ENCODE assay signal across 1 cellular context in genomic region chr7:31129067-31129466, GRCh38.
TF ChIP-seq lines count a peak whose summit lies in the region.

No MANE protein-coding gene starts in this region.

TF ChIP-seq in GM12878, 131 proteins besides CTCF, POLR2A, EP300 and RAD21:
- no peak for TF ChIP-seq ELK1 (IDR thresholded peaks at IDR 0.05; ENCODE audit: low read depth, low read length)
- no peak for TF ChIP-seq SIX5 (IDR thresholded peaks at IDR 0.05; ENCODE audit: low read depth, low read length, severe bottlenecking)
- TF ChIP-seq EED (IDR thresholded peaks at IDR 0.05; ENCODE audit: low read depth), result no peak
- TF ChIP-seq ZBTB40 (IDR thresholded peaks at IDR 0.05; ENCODE audit: borderline replicate concordance), result no peak
- TF ChIP-seq ETV6 (conservative IDR thresholded peaks at IDR 0.05 in 1 of 2, IDR thresholded peaks at IDR 0.05 in 1 of 2; ENCODE audit: borderline replicate concordance in 1 of 2, low read depth in 1 of 2), result no peak
- no peak for TF ChIP-seq HSF1 (IDR thresholded peaks at IDR 0.05; ENCODE audit: low read depth, low read length)
- no peak for TF ChIP-seq SPI1 (IDR thresholded peaks at IDR 0.05; ENCODE audit: borderline replicate concordance, insufficient read depth, low read depth, low read length)
- TF ChIP-seq HDGF (IDR thresholded peaks at IDR 0.05), result no peak
- TF ChIP-seq USF1 (IDR thresholded peaks at IDR 0.05; ENCODE audit: borderline replicate concordance, extremely low read length, insufficient read depth, low read depth, low read length), result no peak
- no peak for TF ChIP-seq REST (IDR thresholded peaks at IDR 0.05; ENCODE audit: low read depth, low read length)
- TF ChIP-seq NFXL1 (IDR thresholded peaks at IDR 0.05; ENCODE audit: borderline replicate concordance), result no peak
